In the genomic region with DNA sequence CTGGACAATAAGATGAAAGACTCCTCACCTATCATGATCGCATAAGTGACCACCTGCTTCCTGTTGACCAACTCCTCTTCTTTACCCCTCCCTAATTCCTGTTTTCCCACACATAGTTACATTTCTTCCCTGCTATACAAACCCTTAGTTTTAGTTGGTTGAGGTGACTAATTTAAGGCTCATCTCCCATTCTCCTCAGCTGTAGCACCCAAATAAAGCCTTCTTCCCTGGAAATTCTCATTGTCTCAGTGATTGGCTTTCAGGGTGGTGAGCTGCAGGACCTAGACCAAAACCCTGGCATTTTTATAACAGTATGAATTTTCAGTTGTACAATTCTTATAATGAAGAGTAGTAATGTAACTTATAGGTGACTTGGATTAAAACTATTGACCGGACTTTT, we compare ENCODE assay signal across 34 cellular contexts. TPM values are rescaled to one million over a fixed set of nuclear protein-coding genes. Genes with fewer than 3 reads are reported as not detected.
"Had no signal": no experiment of that assay in that cellular context is flagged by ENCODE, and none has a peak within 500 bp of the region (broad histone marks: within the 10 kb centered on the region; RNA-seq: fewer than 3 reads in every experiment).

No MANE protein-coding gene starts in this region.

- H3K36me3 ChIP-seq: adrenal gland, esophagus squamous epithelium, gastroesophageal sphincter had no signal

- H3K9me3 Mint-ChIP-seq: activated naive CD4-positive, alpha-beta T cell treated with anti-CD3 and anti-CD28 coated beads, Interleukin-2, amount 50 U/mL, for 24 hours had no signal

- H3K4me1 ChIP-seq: adrenal gland, body of pancreas, esophagus squamous epithelium, gastroesophageal sphincter had no signal

- H3K4me1 Mint-ChIP-seq: activated CD4-positive, alpha-beta T cell treated with anti-CD3 and anti-CD28 coated beads for 36 hours; activated CD4-positive, alpha-beta T cell treated with anti-CD3 and anti-CD28 coated beads, Interleukin-2, amount 10 ng/mL, durations not matched to agents 24 days and 14 days; activated CD8-positive, alpha-beta memory T cell treated with anti-CD3 and anti-CD28 coated beads, Interleukin-2, amount 10 ng/mL, durations not matched to agents 7 days and 5 days; activated naive CD4-positive, alpha-beta T cell treated with anti-CD3 and anti-CD28 coated beads, Interleukin-2, amount 50 U/mL, for 24 hours; activated naive CD8-positive, alpha-beta T cell treated with anti-CD3 and anti-CD28 coated beads for 36 hours; activated naive CD8-positive, alpha-beta T cell treated with anti-CD3 and anti-CD28 coated beads, Interleukin-2, amount 50 U/mL, for 24 hours had no signal

- DNase-seq: activated CD4-positive, alpha-beta memory T cell treated with anti-CD3 and anti-CD28 coated beads for 36 hours; activated CD4-positive, alpha-beta T cell treated with anti-CD3 and anti-CD28 coated beads for 36 hours; activated CD4-positive, alpha-beta T cell treated with anti-CD3 and anti-CD28 coated beads, Interleukin-2, amount 10 ng/mL, durations not matched to agents 24 days and 14 days; activated CD4-positive, CD25-positive, alpha-beta regulatory T cell; activated CD4-positive, CD25-positive, alpha-beta regulatory T cell treated with anti-CD3 and anti-CD28 coated beads, Interleukin-2, amount 50 U/mL, for 72 hours; activated CD8-positive, alpha-beta memory T cell treated with anti-CD3 and anti-CD28 coated beads, Interleukin-2, amount 10 ng/mL, durations not matched to agents 7 days and 5 days; activated CD8-positive, alpha-beta memory T cell treated with anti-CD3 and anti-CD28 coated beads, Interleukin-2, amount 50 U/mL, for 4 hours; activated CD8-positive, alpha-beta T cell treated with anti-CD3 and anti-CD28 coated beads, Interleukin-2, amount 10 ng/mL, durations not matched to agents 7 days and 5 days; activated effector memory CD4-positive, alpha-beta T cell treated with anti-CD3 and anti-CD28 coated beads, Interleukin-2, amount 50 U/mL, for 16 hours; activated naive CD4-positive, alpha-beta T cell treated with anti-CD3 and anti-CD28 coated beads for 36 hours; activated naive CD8-positive, alpha-beta T cell treated with anti-CD3 and anti-CD28 coated beads for 36 hours; activated naive CD8-positive, alpha-beta T cell treated with anti-CD3 and anti-CD28 coated beads, Interleukin-2, amount 50 U/mL, for 24 hours; activated T-cell treated with anti-CD3 and anti-CD28 coated beads, Interleukin-2, amount 50 U/mL, for 1 hour; activated T-cell treated with anti-CD3 and anti-CD28 coated beads, Interleukin-2, amount 50 U/mL, for 48 hours; adrenal gland; amygdala; aorta; body of pancreas; caudate nucleus; cortex of kidney; dermis blood vessel endothelial cell; effector CD8-positive, alpha-beta T cell; esophagus squamous epithelium; foreskin melanocyte; head of caudate nucleus; hippocampal formation had no signal

- H3K27ac Mint-ChIP-seq: activated CD4-positive, alpha-beta memory T cell treated with anti-CD3 and anti-CD28 coated beads for 36 hours; activated CD4-positive, alpha-beta T cell treated with anti-CD3 and anti-CD28 coated beads for 36 hours; activated CD4-positive, alpha-beta T cell treated with anti-CD3 and anti-CD28 coated beads, Interleukin-2, amount 10 ng/mL, durations not matched to agents 24 days and 14 days; activated CD8-positive, alpha-beta memory T cell treated with anti-CD3 and anti-CD28 coated beads, Interleukin-2, amount 10 ng/mL, durations not matched to agents 7 days and 5 days; activated CD8-positive, alpha-beta T cell treated with anti-CD3 and anti-CD28 coated beads, Interleukin-2, amount 10 ng/mL, durations not matched to agents 7 days and 5 days; activated naive CD4-positive, alpha-beta T cell treated with anti-CD3 and anti-CD28 coated beads for 36 hours; activated naive CD4-positive, alpha-beta T cell treated with anti-CD3 and anti-CD28 coated beads, Interleukin-2, amount 50 U/mL, for 24 hours; activated naive CD8-positive, alpha-beta T cell treated with anti-CD3 and anti-CD28 coated beads for 36 hours; activated naive CD8-positive, alpha-beta T cell treated with anti-CD3 and anti-CD28 coated beads, Interleukin-2, amount 50 U/mL, for 24 hours; activated T-helper 1 cell treated with anti-CD3 and anti-CD28 coated beads, Interleukin-12 subunit alpha, Interleukin-12 subunit beta, Interleukin-2, Interleukin-4 antibody, amounts not matched to agents 30 ng/mL and 10 ng/mL and 1 ng/mL, durations not matched to agents 14 hours and 24 hours and 36 hours; activated T-helper 2 cell treated with anti-CD3 and anti-CD28 coated beads, Interferon-gamma antibody, Interleukin-2, Interleukin-4, amounts not matched to agents 10 μg/mL and 5 μg/mL and 100 μg/mL, durations not matched to agents 14 hours and 24 hours and 36 hours had no signal

- H3K9me3 ChIP-seq: adrenal gland, body of pancreas had no signal

- H3K27me3 Mint-ChIP-seq: activated CD4-positive, alpha-beta memory T cell treated with anti-CD3 and anti-CD28 coated beads for 36 hours; activated CD4-positive, alpha-beta T cell treated with anti-CD3 and anti-CD28 coated beads for 36 hours; activated CD4-positive, alpha-beta T cell treated with anti-CD3 and anti-CD28 coated beads, Interleukin-2, amount 10 ng/mL, durations not matched to agents 24 days and 14 days; activated CD8-positive, alpha-beta memory T cell treated with anti-CD3 and anti-CD28 coated beads, Interleukin-2, amount 10 ng/mL, durations not matched to agents 7 days and 5 days; activated naive CD4-positive, alpha-beta T cell treated with anti-CD3 and anti-CD28 coated beads, Interleukin-2, amount 50 U/mL, for 24 hours; activated naive CD8-positive, alpha-beta T cell treated with anti-CD3 and anti-CD28 coated beads for 36 hours; activated naive CD8-positive, alpha-beta T cell treated with anti-CD3 and anti-CD28 coated beads, Interleukin-2, amount 50 U/mL, for 24 hours had no signal

- FAIRE-seq: colon, endometrium, endothelial cell of umbilical vein had no signal

- H3K36me3 Mint-ChIP-seq: activated CD4-positive, alpha-beta memory T cell treated with anti-CD3 and anti-CD28 coated beads for 36 hours; activated naive CD4-positive, alpha-beta T cell treated with anti-CD3 and anti-CD28 coated beads, Interleukin-2, amount 50 U/mL, for 24 hours; activated naive CD8-positive, alpha-beta T cell treated with anti-CD3 and anti-CD28 coated beads for 36 hours had no signal

- H3K27me3 ChIP-seq: adrenal gland, body of pancreas, esophagus squamous epithelium, gastroesophageal sphincter had no signal

- ATAC-seq: activated CD4-positive, alpha-beta T cell treated with anti-CD3 and anti-CD28 coated beads for 36 hours; activated CD8-positive, alpha-beta memory T cell treated with anti-CD3 and anti-CD28 coated beads, Interleukin-2, amount 10 ng/mL, durations not matched to agents 7 days and 5 days; activated CD8-positive, alpha-beta T cell treated with anti-CD3 and anti-CD28 coated beads, Interleukin-2, amount 10 ng/mL, durations not matched to agents 7 days and 5 days; activated naive CD8-positive, alpha-beta T cell treated with anti-CD3 and anti-CD28 coated beads, Interleukin-2, amount 50 U/mL, for 24 hours; body of pancreas; gastroesophageal sphincter had no signal

- H3K4me3 Mint-ChIP-seq: activated CD4-positive, alpha-beta memory T cell treated with anti-CD3 and anti-CD28 coated beads for 36 hours; activated CD4-positive, alpha-beta T cell treated with anti-CD3 and anti-CD28 coated beads for 36 hours; activated CD4-positive, alpha-beta T cell treated with anti-CD3 and anti-CD28 coated beads, Interleukin-2, amount 10 ng/mL, durations not matched to agents 24 days and 14 days; activated CD8-positive, alpha-beta memory T cell treated with anti-CD3 and anti-CD28 coated beads, Interleukin-2, amount 10 ng/mL, durations not matched to agents 7 days and 5 days; activated CD8-positive, alpha-beta T cell treated with anti-CD3 and anti-CD28 coated beads, Interleukin-2, amount 10 ng/mL, durations not matched to agents 7 days and 5 days; activated naive CD4-positive, alpha-beta T cell treated with anti-CD3 and anti-CD28 coated beads for 36 hours; activated naive CD4-positive, alpha-beta T cell treated with anti-CD3 and anti-CD28 coated beads, Interleukin-2, amount 50 U/mL, for 24 hours; activated naive CD8-positive, alpha-beta T cell treated with anti-CD3 and anti-CD28 coated beads for 36 hours; activated naive CD8-positive, alpha-beta T cell treated with anti-CD3 and anti-CD28 coated beads, Interleukin-2, amount 50 U/mL, for 24 hours; activated T-helper 1 cell treated with anti-CD3 and anti-CD28 coated beads, Interleukin-12 subunit alpha, Interleukin-12 subunit beta, Interleukin-2, Interleukin-4 antibody, amounts not matched to agents 30 ng/mL and 10 ng/mL and 1 ng/mL, durations not matched to agents 14 hours and 24 hours and 36 hours had no signal

- H3K27ac ChIP-seq: adrenal gland, body of pancreas, epithelial cell of prostate, esophagus squamous epithelium, gastroesophageal sphincter had no signal

- H3K4me3 ChIP-seq: adrenal gland, body of pancreas, esophagus squamous epithelium, gastroesophageal sphincter had no signal

RNA-seq across cellular contexts. Expression of gene FKBP1C, which starts 2.1 kb away (rescaled TPM):
- total RNA-seq: body of pancreas had no signal
